ENCODE assay signal across 8 cellular contexts in the genomic region with DNA sequence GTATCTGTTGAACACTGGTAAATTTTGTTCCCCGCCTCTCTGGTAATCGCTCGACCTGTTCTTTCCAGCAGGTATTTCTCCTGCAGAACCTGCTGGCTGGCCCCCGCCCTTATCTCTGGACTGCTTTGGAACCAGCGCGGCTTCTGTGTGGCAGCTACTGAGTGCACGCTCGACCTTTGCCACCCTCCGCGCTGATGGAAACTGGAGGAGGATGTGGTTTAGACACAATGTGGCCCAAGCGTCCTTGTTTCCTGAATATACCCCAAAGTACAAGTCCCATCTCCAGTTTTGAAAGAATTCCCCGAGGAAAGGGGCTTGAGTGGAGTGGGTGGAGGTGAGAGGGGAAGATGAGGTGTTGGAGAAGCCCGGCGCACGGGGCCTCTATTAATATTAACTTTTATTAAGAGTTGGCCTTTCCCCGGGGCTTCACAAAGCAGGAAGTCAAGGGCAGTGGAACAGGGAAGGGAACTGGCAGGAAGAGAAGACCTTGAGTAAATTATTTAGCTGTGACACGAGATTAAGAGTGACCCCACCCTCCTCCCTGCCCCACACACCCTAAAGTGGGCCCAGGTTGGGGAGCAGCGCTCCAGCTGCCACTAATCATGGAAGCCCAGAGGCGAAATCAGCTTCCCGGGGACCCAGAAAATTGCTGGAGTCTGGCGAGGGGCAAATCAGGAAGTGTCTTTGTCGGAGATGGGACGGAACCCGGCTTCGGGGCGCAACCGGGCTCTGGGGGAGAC. TPM values are rescaled to one million over a fixed set of nuclear protein-coding genes. Genes with fewer than 3 reads are reported as not detected.
DNase-seq lines count a peak whose midpoint lies in the region; ATAC-seq and TF ChIP-seq lines count a peak whose summit lies in the region.

No MANE protein-coding gene starts in this region.

- peak overlapping the region; percentile 70 for H2AFZ ChIP-seq in PC-9

- peak overlapping the region; percentile 66 for H3K4me3 Mint-ChIP-seq in stimulated activated effector memory CD8-positive, alpha-beta T cell treated with anti-CD3 and anti-CD28 coated beads, Interleukin-12 subunit alpha, Interleukin-12 subunit beta, amount 100 ng/mL, for 72 hours

- no peaks in the 10 kb centered on the region for H3K9me3 Mint-ChIP-seq in stimulated activated effector memory CD8-positive, alpha-beta T cell treated with anti-CD3 and anti-CD28 coated beads, Interleukin-12 subunit alpha, Interleukin-12 subunit beta, amount 100 ng/mL, for 72 hours

- no peaks in the 10 kb centered on the region for H3K9me3 ChIP-seq in PC-9 (ENCODE audit: insufficient read depth, low read depth)
- no peaks in the 10 kb centered on the region for H3K9me3 ChIP-seq in right atrium auricular region

- ATAC-seq in GM21619 (IDR thresholded peaks at IDR 0.05; ENCODE audit: unreplicated experiment) (peak; percentile 19), HG03039 (IDR thresholded peaks at IDR 0.05; ENCODE audit: unreplicated experiment) (no peak), GM21528 (IDR thresholded peaks at IDR 0.05; ENCODE audit: low FRiP score, unreplicated experiment) (no peak)
- no peak for ATAC-seq in stimulated activated effector memory CD8-positive, alpha-beta T cell treated with anti-CD3 and anti-CD28 coated beads, Interleukin-12 subunit alpha, Interleukin-12 subunit beta, amount 100 ng/mL, for 72 hours

- no peaks in the 10 kb centered on the region for H3K27me3 ChIP-seq in PC-9 (ENCODE audit: insufficient read depth, low read depth)
- peaks cover 33 to 38% of the 10 kb centered on the region in 2 donors for H3K27me3 ChIP-seq in right atrium auricular region

- H3K27ac Mint-ChIP-seq in stimulated activated effector memory CD8-positive, alpha-beta T cell treated with anti-CD3 and anti-CD28 coated beads, Interleukin-12 subunit alpha, Interleukin-12 subunit beta, amount 100 ng/mL, for 72 hours = no peak overlapping the region

- CTCF ChIA-PET in PC-9 (lab: Charles Lee) = no interaction called here

- H3K27ac ChIP-seq in PC-9 = peak overlapping the region; percentile 66
- no peak overlapping the region for H3K27ac ChIP-seq in right atrium auricular region

- H3K36me3 ChIP-seq in PC-9 (ENCODE audit: low read depth) (no peaks in the 10 kb centered on the region), right atrium auricular region (no peaks in the 10 kb centered on the region)

- H3K9me2 ChIP-seq in PC-9 (ENCODE audit: insufficient read depth) = no peaks in the 10 kb centered on the region

- no peaks in the 10 kb centered on the region; the same call in 1 of the 2 replicates for H4K20me1 ChIP-seq in PC-9 (ENCODE audit: insufficient read depth)

- peaks cover 19% of the 10 kb centered on the region; the same call in 1 of the 2 replicates for H3F3A ChIP-seq in PC-9 (ENCODE audit: insufficient read depth, low read depth)

- BruUV-seq in PC-9 (replicated peaks; lab: Mats Ljungman, UMichigan) = no TSS peak

- H3K36me3 Mint-ChIP-seq in stimulated activated effector memory CD8-positive, alpha-beta T cell treated with anti-CD3 and anti-CD28 coated beads, Interleukin-12 subunit alpha, Interleukin-12 subunit beta, amount 100 ng/mL, for 72 hours = peaks cover 6% of the 10 kb centered on the region

- H3K4me1 ChIP-seq in PC-9 (replicated peaks; ENCODE audit: insufficient read depth) (peaks cover 33% of the 10 kb centered on the region), right atrium auricular region (peaks cover 0 to 15% of the 10 kb centered on the region in 2 donors)

- peak overlapping the region; percentile 60 for H3K4me2 ChIP-seq in PC-9

- TF ChIP-seq CTCF in PC-9 (conservative IDR thresholded peaks at IDR 0.05) = no peak
- no peak for TF ChIP-seq CTCF in right atrium auricular region (IDR thresholded peaks at IDR 0.05)

- no peaks in the 10 kb centered on the region for H3K79me2 ChIP-seq in PC-9 (ENCODE audit: low read depth)

- POLR2A ChIA-PET in PC-9 (lab: Charles Lee; ENCODE audit: unreplicated experiment) = no interaction called here

- intact Hi-C loops in PC-9 (cut with micrococcal nuclease; ENCODE audit: unreplicated experiment) = no loop called here

- peaks cover 8% of the 10 kb centered on the region for H3K4me1 Mint-ChIP-seq in stimulated activated effector memory CD8-positive, alpha-beta T cell treated with anti-CD3 and anti-CD28 coated beads, Interleukin-12 subunit alpha, Interleukin-12 subunit beta, amount 100 ng/mL, for 72 hours

- H3K4me3 ChIP-seq in PC-9 (no peak overlapping the region), right atrium auricular region (peak overlapping the region; percentile 21 to 45)

- DNase-seq in PC-9 (no peak), right atrium auricular region (ENCODE audit: low spot score) (no peak), kidney glomerular epithelial cell (lab: John Stamatoyannopoulos, UW) (no peak), NCI-H69 (lab: John Stamatoyannopoulos, UW) (no peak)
- no peak for DNase-seq in stimulated activated effector memory CD8-positive, alpha-beta T cell treated with anti-CD3 and anti-CD28 coated beads, Interleukin-12 subunit alpha, Interleukin-12 subunit beta, amount 100 ng/mL, for 72 hours (ENCODE audit: low spot score in 2 of 2)

RNA-seq across cellular contexts. Expression of a gene that starts 16.0 kb away (rescaled TPM):
- not detected in 2 replicates for total RNA-seq in PC-9 (2021)
- total RNA-seq in right atrium auricular region = not detected

RNA-seq across cellular contexts. Expression of a gene that starts 33.3 kb away (rescaled TPM):
- total RNA-seq in PC-9 (2021) (not detected in 2 replicates), right atrium auricular region (not detected)

RNA-seq across cellular contexts. Expression of a gene that starts 35.4 kb away (rescaled TPM):
- total RNA-seq in PC-9 (2021) (not detected in 2 replicates), right atrium auricular region (not detected)
